Comparison of ENCODE assay signal across 8 cellular contexts in the genomic region with DNA sequence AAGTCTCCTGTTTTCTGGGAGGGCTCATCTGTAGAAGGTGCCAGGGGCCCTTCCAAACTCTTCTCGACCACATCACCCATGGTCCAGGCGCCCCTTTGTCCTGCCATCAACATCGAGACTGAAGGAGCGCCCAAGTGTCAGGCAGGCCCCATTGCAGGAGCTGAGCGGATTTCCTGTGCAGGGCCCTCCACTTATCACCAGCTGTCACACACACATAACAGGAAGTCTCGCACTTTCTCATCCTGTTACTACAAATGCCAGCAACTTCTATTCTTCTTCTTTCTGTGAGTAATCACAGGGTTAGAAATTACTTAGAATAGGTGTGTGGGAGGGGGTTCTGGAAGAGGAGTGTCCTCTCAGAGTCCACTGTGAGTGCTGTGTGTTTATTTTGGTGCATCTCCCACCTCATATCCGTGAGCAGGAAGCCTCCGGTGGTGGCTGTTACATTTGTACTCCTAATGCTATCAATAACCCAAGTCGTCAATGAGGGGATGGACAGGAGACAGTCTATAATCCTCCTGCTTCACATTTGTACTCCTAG. TPM values are rescaled to one million over a fixed set of nuclear protein-coding genes. Genes with fewer than 3 reads are reported as not detected.
A peak's percentile ranks its signal among the peaks of the same experiment; 100 is the strongest.
DNase-seq lines count a peak whose midpoint lies in the region; ATAC-seq, FAIRE-seq and TF ChIP-seq lines count a peak whose summit lies in the region.

A gene with protein sequence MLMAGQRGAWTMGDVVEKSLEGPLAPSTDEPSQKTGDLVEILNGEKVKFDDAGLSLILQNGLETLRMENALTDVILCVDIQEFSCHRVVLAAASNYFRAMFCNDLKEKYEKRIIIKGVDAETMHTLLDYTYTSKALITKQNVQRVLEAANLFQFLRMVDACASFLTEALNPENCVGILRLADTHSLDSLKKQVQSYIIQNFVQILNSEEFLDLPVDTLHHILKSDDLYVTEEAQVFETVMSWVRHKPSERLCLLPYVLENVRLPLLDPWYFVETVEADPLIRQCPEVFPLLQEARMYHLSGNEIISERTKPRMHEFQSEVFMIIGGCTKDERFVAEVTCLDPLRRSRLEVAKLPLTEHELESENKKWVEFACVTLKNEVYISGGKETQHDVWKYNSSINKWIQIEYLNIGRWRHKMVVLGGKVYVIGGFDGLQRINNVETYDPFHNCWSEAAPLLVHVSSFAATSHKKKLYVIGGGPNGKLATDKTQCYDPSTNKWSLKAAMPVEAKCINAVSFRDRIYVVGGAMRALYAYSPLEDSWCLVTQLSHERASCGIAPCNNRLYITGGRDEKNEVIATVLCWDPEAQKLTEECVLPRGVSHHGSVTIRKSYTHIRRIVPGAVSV (minus strand): TSS at position 166 of the 541 bp plus-strand sequence. CDS start 53 bp downstream, at position 113.

- DNase-seq in GF-D8 (lab: John Stamatoyannopoulos, UW) (peak; percentile 92), NCI-H69 (lab: John Stamatoyannopoulos, UW) (peak; percentile 11), kidney (peak; percentile 78), hippocampal formation (lab: John Stamatoyannopoulos, UW) (no peak), AG08395 (ENCODE audit: low spot score) (no peak)
- DNase-seq in activated T-cell treated with anti-CD3 and anti-CD28 coated beads, Interleukin-2, amount 50 U/mL, for 1 hour: peak; percentile 72
- DNase-seq in stimulated activated CD8-positive, alpha-beta memory T cell treated with anti-CD3 and anti-CD28 coated beads, Interleukin-4, amount 100 ng/mL, for 1 hour (ENCODE audit: low read depth in 2 of 2, low spot score in 1 of 2): peak; percentile 36 to 53

- H3K9ac ChIP-seq in kidney (ENCODE audit: low read length in 2 of 2): no peak within 1 kb of the TSS

- intact Hi-C loops in kidney (cut with DNase I): no loop called here

- H3K9me3 ChIP-seq in kidney (ENCODE audit: control insufficient read depth in 1 of 2, low read length in 2 of 2): no peaks in the 10 kb centered on the region

- H3K36me3 ChIP-seq in kidney (ENCODE audit: control insufficient read depth in 1 of 2, insufficient read depth in 2 of 2, low read length in 2 of 2): no peaks in the 10 kb centered on the region

- FAIRE-seq in kidney (lab: Jason Lieb, UNC): no peak

- H3K4me1 ChIP-seq in kidney (ENCODE audit: control insufficient read depth in 1 of 2, insufficient read depth in 1 of 2, low read depth in 1 of 2, low read length in 2 of 2): peaks cover 7 to 10% of the 10 kb centered on the region in 2 donors

- peak; percentile 92 for ATAC-seq in GM21723 (IDR thresholded peaks at IDR 0.05; ENCODE audit: unreplicated experiment)

- H3K27ac ChIP-seq in kidney (ENCODE audit: low read depth in 2 of 2, low read length in 2 of 2): peak within 1 kb of the TSS; percentile 12 to 83

- peak within 1 kb of the TSS; percentile 17 to 18 for H3K4me3 ChIP-seq in kidney (ENCODE audit: low read length in 2 of 2)

- no peak for TF ChIP-seq CTCF in kidney (IDR thresholded peaks at IDR 0.05; ENCODE audit: borderline replicate concordance, extremely low read depth, insufficient read depth)

RNA-seq across cellular contexts. Expression of the gene that starts here (rescaled TPM):
- 9.8 TPM for total RNA-seq in kidney
- polyA plus RNA-seq in kidney (ENCODE audit: insufficient read depth, low read depth, low replicate concordance): 0.37 TPM

Comparison
In these comparisons a context has a peak if more than half of its experiments do, and no peak if none do; other contexts are left out.
1. DNase-seq: peak in GF-D8 (single experiment), NCI-H69 (single experiment), activated T-cell treated with anti-CD3 and anti-CD28 coated beads, Interleukin-2, amount 50 U/mL, for 1 hour (single experiment), kidney (single experiment) and stimulated activated CD8-positive, alpha-beta memory T cell treated with anti-CD3 and anti-CD28 coated beads, Interleukin-4, amount 100 ng/mL, for 1 hour (2 of 2); none in hippocampal formation (0 of 2) and AG08395 (single experiment).